Comparison of ENCODE assay signal across 16 cellular contexts in the genomic region with DNA sequence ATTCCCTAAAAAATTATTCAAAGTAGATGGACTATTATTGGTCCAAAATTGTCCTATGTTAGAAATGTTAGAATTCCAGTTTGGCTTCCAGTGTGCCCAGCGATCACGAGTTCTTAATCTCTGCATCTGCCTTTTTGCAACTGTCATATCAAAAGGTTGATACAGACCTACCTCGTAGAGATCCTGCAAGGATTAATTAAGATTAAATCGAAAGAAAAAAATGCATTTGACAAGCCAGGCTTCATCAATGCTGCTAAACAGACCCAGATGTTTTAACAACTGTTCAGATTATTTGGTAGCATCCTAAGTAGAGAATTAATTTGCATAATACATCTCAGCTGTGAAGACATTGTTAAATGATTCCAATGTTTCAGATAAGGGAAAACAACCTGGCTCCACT.
"Had no signal": no experiment of that assay in that cellular context is flagged by ENCODE, and none has a peak within 500 bp of the region (broad histone marks: within the 10 kb centered on the region; RNA-seq: fewer than 3 reads in every experiment).

No MANE protein-coding gene starts in this region.

- H3K4me3 ChIP-seq: dorsolateral prefrontal cortex, neural progenitor cell, ovary, right atrium auricular region, sigmoid colon, skin epidermis had no signal

- H3K36me3 ChIP-seq: neural progenitor cell, ovary, right atrium auricular region, sigmoid colon had no signal

- H3K4me1 ChIP-seq: neural progenitor cell, right atrium auricular region, sigmoid colon had no signal

- H3K27ac ChIP-seq: dorsolateral prefrontal cortex, foreskin keratinocyte, neural progenitor cell, ovary, right atrium auricular region, sigmoid colon, skin epidermis had no signal

- ATAC-seq: left cardiac atrium; natural killer cell treated with Interleukin-12 subunit alpha and Interleukin-12 subunit beta and Interleukin-15 and Interleukin-18, amount 100 ng/mL, for 72 hours had no signal

- DNase-seq: cortex of kidney; dorsolateral prefrontal cortex; effector memory CD4-positive, alpha-beta T cell; erythroblast; foreskin keratinocyte; kidney; left cardiac atrium; nucleus accumbens; ovary; sigmoid colon; stimulated activated naive CD4-positive, alpha-beta T cell treated with Interleukin-2 at 50 U/mL for 16 hours; trophoblast cell had no signal

- H3K27me3 Mint-ChIP-seq: natural killer cell treated with Interleukin-12 subunit alpha and Interleukin-12 subunit beta and Interleukin-15 and Interleukin-18, amount 100 ng/mL, for 72 hours had no signal

- H3K4me3 Mint-ChIP-seq: natural killer cell treated with Interleukin-12 subunit alpha and Interleukin-12 subunit beta and Interleukin-15 and Interleukin-18, amount 100 ng/mL, for 72 hours; neural progenitor cell had no signal

- FAIRE-seq: kidney had no signal

- H3K36me3 Mint-ChIP-seq: natural killer cell treated with Interleukin-12 subunit alpha and Interleukin-12 subunit beta and Interleukin-15 and Interleukin-18, amount 100 ng/mL, for 72 hours; neural progenitor cell had no signal

- H3K9me3 ChIP-seq: ovary, right atrium auricular region, sigmoid colon had no signal

- H3K27me3 ChIP-seq: dorsolateral prefrontal cortex, foreskin keratinocyte, neural progenitor cell, ovary, right atrium auricular region, sigmoid colon had no signal

- H3K4me2 ChIP-seq: neural progenitor cell had no signal

- H3K9me3 Mint-ChIP-seq: natural killer cell treated with Interleukin-12 subunit alpha and Interleukin-12 subunit beta and Interleukin-15 and Interleukin-18, amount 100 ng/mL, for 72 hours had no signal

- H3K27ac Mint-ChIP-seq: natural killer cell treated with Interleukin-12 subunit alpha and Interleukin-12 subunit beta and Interleukin-15 and Interleukin-18, amount 100 ng/mL, for 72 hours; neural progenitor cell had no signal

- H3K9ac ChIP-seq: neural progenitor cell had no signal

- H2AFZ ChIP-seq: neural progenitor cell had no signal
